In the genomic region with DNA sequence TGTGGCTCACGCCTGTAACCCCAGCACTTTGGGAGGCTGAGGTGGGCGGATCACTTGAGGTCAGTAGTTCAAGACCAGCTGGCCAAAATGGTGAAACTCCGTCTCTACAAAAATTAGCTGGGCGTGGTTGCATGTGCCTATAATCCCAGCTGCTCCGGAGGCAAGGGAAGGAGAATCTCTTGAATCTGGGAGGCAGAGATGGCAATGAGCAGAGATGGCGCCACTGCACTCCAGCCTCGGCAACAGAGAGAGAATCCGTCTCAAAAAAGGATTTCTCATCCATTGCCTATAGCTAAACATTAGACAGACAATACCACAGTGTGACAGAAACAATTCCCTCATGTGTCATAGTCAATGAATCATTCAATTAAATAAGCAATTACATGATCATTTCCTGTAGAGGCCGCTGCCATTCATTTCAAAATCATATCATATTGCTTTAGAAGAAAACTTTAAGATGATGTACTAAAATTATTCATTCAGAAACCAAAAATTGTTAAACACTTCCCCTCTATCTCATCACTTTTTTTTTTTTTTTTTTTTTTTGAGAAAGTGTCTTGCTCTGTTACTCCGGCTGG, we compare ENCODE assay signal across 9 cellular contexts.
DNase-seq lines count a peak whose midpoint lies in the region; ATAC-seq and TF ChIP-seq lines count a peak whose summit lies in the region.
"Had no signal": no experiment of that assay in that cellular context is flagged by ENCODE, and none has a peak within 500 bp of the region (broad histone marks: within the 10 kb centered on the region; RNA-seq: fewer than 3 reads in every experiment).

No MANE protein-coding gene starts in this region.

- no peaks in the 10 kb centered on the region for H3K9me3 ChIP-seq in CD4-positive, alpha-beta memory T cell (ENCODE audit: control insufficient read depth in 1 of 2, low read length in 2 of 2)
- H3K9me3 ChIP-seq: Peyer's patch had no signal

- H3K27ac Mint-ChIP-seq in CD4-positive, alpha-beta memory T cell: no peak overlapping the region
- no peak overlapping the region for H3K27ac Mint-ChIP-seq in activated T-cell treated with anti-CD3 and anti-CD28 coated beads, Interleukin-2, amount 50 U/mL, for 72 hours

- peak in 4 of 5 donors; percentile 22 to 44 (median 34) for DNase-seq in CD4-positive, alpha-beta memory T cell
- DNase-seq in activated T-cell treated with anti-CD3 and anti-CD28 coated beads, Interleukin-2, amount 50 U/mL, for 72 hours: peak; percentile 20 to 22
- DNase-seq in kidney tubule cell (ENCODE audit: low spot score) (peak; percentile 89), HuH-7 (ENCODE audit: low spot score) (no peak), GM10266 (ENCODE audit: extremely low spot score) (no peak)
- no peak for DNase-seq in activated effector memory CD4-positive, alpha-beta T cell treated with anti-CD3 and anti-CD28 coated beads, Interleukin-2, amount 50 U/mL, for 16 hours
- DNase-seq: Peyer's patch had no signal

- peak; percentile 53 for ATAC-seq in HG03378 (IDR thresholded peaks at IDR 0.05; ENCODE audit: unreplicated experiment)
- peak; percentile 98 to 99 for ATAC-seq in activated T-cell treated with anti-CD3 and anti-CD28 coated beads, Interleukin-2, amount 50 U/mL, for 72 hours (replicated peaks in 1 of 2)
- ATAC-seq in HG03280 (IDR thresholded peaks at IDR 0.05; ENCODE audit: unreplicated experiment): no peak

- H3K4me1 Mint-ChIP-seq in CD4-positive, alpha-beta memory T cell: peaks cover 0 to 2% (median 0%) of the 10 kb centered on the region in 4 donors
- peaks cover 13% of the 10 kb centered on the region for H3K4me1 Mint-ChIP-seq in activated T-cell treated with anti-CD3 and anti-CD28 coated beads, Interleukin-2, amount 50 U/mL, for 72 hours (ENCODE audit: low read depth)

- H3K4me3 Mint-ChIP-seq in CD4-positive, alpha-beta memory T cell: no peak overlapping the region
- no peak overlapping the region for H3K4me3 Mint-ChIP-seq in activated T-cell treated with anti-CD3 and anti-CD28 coated beads, Interleukin-2, amount 50 U/mL, for 72 hours

- peaks cover 0 to 5% of the 10 kb centered on the region in 2 donors for H3K27me3 Mint-ChIP-seq in CD4-positive, alpha-beta memory T cell
- peaks cover 6% of the 10 kb centered on the region for H3K27me3 Mint-ChIP-seq in activated T-cell treated with anti-CD3 and anti-CD28 coated beads, Interleukin-2, amount 50 U/mL, for 72 hours (ENCODE audit: low read depth)

- H3K4me1 ChIP-seq in CD4-positive, alpha-beta memory T cell (ENCODE audit: insufficient read depth, low read length): no peaks in the 10 kb centered on the region
- H3K4me1 ChIP-seq: Peyer's patch had no signal

- POLR2A ChIA-PET in CD4-positive, alpha-beta memory T cell (lab: Charles Lee; ENCODE audit: partially characterized antibody): no interaction called here

- no peaks in the 10 kb centered on the region for H3K36me3 ChIP-seq in CD4-positive, alpha-beta memory T cell (ENCODE audit: insufficient read depth, low read length)
- H3K36me3 ChIP-seq: Peyer's patch had no signal

- no peak overlapping the region for H3K4me3 ChIP-seq in CD4-positive, alpha-beta memory T cell (ENCODE audit: low read length in 2 of 2)
- H3K4me3 ChIP-seq: Peyer's patch had no signal

- no peaks in the 10 kb centered on the region for H3K36me3 Mint-ChIP-seq in CD4-positive, alpha-beta memory T cell
- H3K36me3 Mint-ChIP-seq in activated T-cell treated with anti-CD3 and anti-CD28 coated beads, Interleukin-2, amount 50 U/mL, for 72 hours (ENCODE audit: insufficient read depth in 2 of 2): no peaks in the 10 kb centered on the region

- intact Hi-C loops in CD4-positive, alpha-beta memory T cell (cut with micrococcal nuclease): loop anchor here (1.0 kb wide), 3 partner anchors 74 to 286 kb away; no protein-coding TSS in a partner anchor

- H3K9me3 Mint-ChIP-seq in CD4-positive, alpha-beta memory T cell: no peaks in the 10 kb centered on the region
- H3K9me3 Mint-ChIP-seq in activated T-cell treated with anti-CD3 and anti-CD28 coated beads, Interleukin-2, amount 50 U/mL, for 72 hours: no peaks in the 10 kb centered on the region

- no peak for TF ChIP-seq CTCF in GM10266 (IDR thresholded peaks at IDR 0.05; ENCODE audit: control insufficient read depth, insufficient read depth, low read depth, missing control alignments)

- no peak overlapping the region for H3K27ac ChIP-seq in CD4-positive, alpha-beta memory T cell (ENCODE audit: low read depth, low read length)
- H3K27ac ChIP-seq: Peyer's patch had no signal

- CTCF ChIA-PET in CD4-positive, alpha-beta memory T cell (lab: Charles Lee; ENCODE audit: partially characterized antibody): interaction anchor here (0.8 to 7.4 kb wide), 10 partner anchors 11 to 285 kb away, joined by 3 to 51 read pairs (median 5); no protein-coding TSS in a partner anchor

- H3K27me3 ChIP-seq in CD4-positive, alpha-beta memory T cell (ENCODE audit: insufficient read depth, low read length): no peaks in the 10 kb centered on the region
- H3K27me3 ChIP-seq: Peyer's patch had no signal

Comparison
In these comparisons a context has a peak if more than half of its experiments do, and no peak if none do; other contexts are left out.
1. DNase-seq: peak in CD4-positive, alpha-beta memory T cell (4 of 5), activated T-cell treated with anti-CD3 and anti-CD28 coated beads, Interleukin-2, amount 50 U/mL, for 72 hours (2 of 2) and kidney tubule cell (single experiment); none in activated effector memory CD4-positive, alpha-beta T cell treated with anti-CD3 and anti-CD28 coated beads, Interleukin-2, amount 50 U/mL, for 16 hours (single experiment), HuH-7 (single experiment) and GM10266 (single experiment).